Comparison of ENCODE assay signal across 15 cellular contexts in the genomic region with DNA sequence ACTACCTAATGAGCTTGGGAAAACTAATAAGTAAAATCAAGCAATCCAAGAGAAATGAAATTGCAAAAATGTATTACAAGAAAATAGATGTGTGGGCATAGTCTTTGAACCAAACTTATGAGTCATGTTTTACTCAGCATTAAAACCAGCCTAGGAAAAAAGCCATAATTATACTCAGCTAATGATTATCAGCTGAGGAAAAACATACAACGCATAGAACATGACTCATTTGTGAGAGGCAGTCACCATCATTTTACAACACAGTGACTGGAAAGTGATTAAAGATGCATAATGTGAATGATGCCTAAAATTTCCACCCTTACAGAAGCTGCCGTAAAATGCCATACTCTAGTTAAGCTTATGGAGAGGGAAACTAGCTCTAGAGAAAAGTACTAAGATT.
DNase-seq lines count a peak whose midpoint lies in the region; ATAC-seq and TF ChIP-seq lines count a peak whose summit lies in the region.
"Had no signal": no experiment of that assay in that cellular context is flagged by ENCODE, and none has a peak within 500 bp of the region (broad histone marks: within the 10 kb centered on the region; RNA-seq: fewer than 3 reads in every experiment).

No MANE protein-coding gene starts in this region.

- H3K27ac ChIP-seq in hepatocyte: no peak overlapping the region
- H3K27ac ChIP-seq: brain microvascular endothelial cell, stomach had no signal

- H3K9me3 ChIP-seq in hepatocyte (ENCODE audit: low read depth) (no peaks in the 10 kb centered on the region), T-helper 17 cell (ENCODE audit: control insufficient read depth, low read length, poor library complexity, severe bottlenecking) (no peaks in the 10 kb centered on the region)

- ATAC-seq in T-helper 17 cell: no peak
- ATAC-seq in HG02798 (IDR thresholded peaks at IDR 0.05; ENCODE audit: poor library complexity, unreplicated experiment): no peak

- H3K4me3 ChIP-seq in AG09309 (ENCODE audit: control insufficient read depth, low read depth, low read length): no peak overlapping the region
- H3K4me3 ChIP-seq in hepatocyte: no peak overlapping the region
- H3K4me3 ChIP-seq: stomach had no signal

- no peaks in the 10 kb centered on the region for H4K20me1 ChIP-seq in hepatocyte (ENCODE audit: insufficient read depth, poor library complexity, severe bottlenecking)

- no peak overlapping the region for H3K4me3 Mint-ChIP-seq in T-helper 17 cell
- H3K4me3 Mint-ChIP-seq in immature natural killer cell: no peak overlapping the region
- H3K4me3 Mint-ChIP-seq: CD4-positive, alpha-beta memory T cell had no signal

- no peaks in the 10 kb centered on the region for H3K36me3 ChIP-seq in hepatocyte (replicated peaks; ENCODE audit: insufficient read depth, low read depth)
- H3K36me3 ChIP-seq: brain microvascular endothelial cell, stomach had no signal

- H3K4me1 ChIP-seq in hepatocyte (ENCODE audit: insufficient read depth): no peaks in the 10 kb centered on the region
- H3K4me1 ChIP-seq: stomach had no signal

- no peaks in the 10 kb centered on the region for H3K27me3 ChIP-seq in hepatocyte
- H3K27me3 ChIP-seq: brain microvascular endothelial cell, stomach had no signal

- no peaks in the 10 kb centered on the region for H3K9me2 ChIP-seq in hepatocyte (replicated peaks; ENCODE audit: insufficient read depth)

- DNase-seq in AG09309 (ENCODE audit: low read depth) (peak; percentile 27), H4 (ENCODE audit: low spot score) (peak; percentile 18), T1000 (lab: John Stamatoyannopoulos, UW) (peak; percentile 4), hepatocyte (ENCODE audit: low spot score) (peak; percentile 23), T-helper 17 cell (no peak), DMS53 (lab: John Stamatoyannopoulos, UW) (no peak), immature natural killer cell (no peak)
- DNase-seq: brain microvascular endothelial cell; CD4-positive, alpha-beta memory T cell; NCI-H1436 treated with DMSO at 0.1 percent for 48 hours; NCI-H526 treated with DMSO at 0.1 percent for 48 hours; SIG-M5; stimulated activated CD4-positive, alpha-beta T cell treated with anti-CD3 and anti-CD28 coated beads, Interleukin-2, amount 100 ng/mL, for 48 hours; stomach had no signal

- H2AFZ ChIP-seq in hepatocyte: no peak overlapping the region

- peaks cover 4% of the 10 kb centered on the region for H3K36me3 Mint-ChIP-seq in T-helper 17 cell (ENCODE audit: low read depth)
- peaks cover 0 to 4% (median 3%) of the 10 kb centered on the region in 3 donors for H3K36me3 Mint-ChIP-seq in immature natural killer cell
- H3K36me3 Mint-ChIP-seq: CD4-positive, alpha-beta memory T cell had no signal

- no peak overlapping the region for H3K4me2 ChIP-seq in hepatocyte

- H3K4me1 Mint-ChIP-seq in T-helper 17 cell: no peaks in the 10 kb centered on the region
- H3K4me1 Mint-ChIP-seq in immature natural killer cell: peaks cover 0 to 2% of the 10 kb centered on the region in 2 donors

- no peak overlapping the region for H3K27ac Mint-ChIP-seq in T-helper 17 cell
- H3K27ac Mint-ChIP-seq in immature natural killer cell: no peak overlapping the region
- H3K27ac Mint-ChIP-seq: CD4-positive, alpha-beta memory T cell had no signal

- WGBS in hepatocyte (ENCODE audit: low lambda C conversion rate, missing lambda C conversion rate): 58% methylated on average over 2 of the region's 2 CpGs

- H3K79me2 ChIP-seq in hepatocyte: no peaks in the 10 kb centered on the region

- H3K9me3 Mint-ChIP-seq in immature natural killer cell: peaks cover 0 to 4% (median 0%) of the 10 kb centered on the region in 6 donors

- TF ChIP-seq CTCF in AG09309 (IDR thresholded peaks at IDR 0.05; ENCODE audit: control insufficient read depth, insufficient read depth, low read depth, low read length, missing control alignments) (no peak), hepatocyte (IDR thresholded peaks at IDR 0.05; ENCODE audit: poor library complexity) (no peak)

- H3K27me3 Mint-ChIP-seq in T-helper 17 cell: peaks cover 14% of the 10 kb centered on the region
- peaks cover 0 to 6% (median 0%) of the 10 kb centered on the region in 3 donors for H3K27me3 Mint-ChIP-seq in immature natural killer cell (ENCODE audit: low read depth in 3 of 3)
- H3K27me3 Mint-ChIP-seq: CD4-positive, alpha-beta memory T cell had no signal

Comparison
In these comparisons a context has a peak if more than half of its experiments do, and no peak if none do; other contexts are left out.
1. DNase-seq: peak in AG09309 (single experiment), H4 (single experiment), T1000 (single experiment) and hepatocyte (single experiment); none in T-helper 17 cell (0 of 3), DMS53 (single experiment) and immature natural killer cell (0 of 3).